Comparison of ENCODE assay signal across 10 cellular contexts in genomic region chr6:129707882-129708495, GRCh38. TPM values are rescaled to one million over a fixed set of nuclear protein-coding genes. Genes with fewer than 3 reads are reported as not detected.
A peak's percentile ranks its signal among the peaks of the same experiment; 100 is the strongest.
DNase-seq lines count a peak whose midpoint lies in the region; ATAC-seq, FAIRE-seq and TF ChIP-seq lines count a peak whose summit lies in the region.
"Had no signal": no experiment of that assay in that cellular context is flagged by ENCODE, and none has a peak within 500 bp of the region (broad histone marks: within the 10 kb centered on the region; RNA-seq: fewer than 3 reads in every experiment).

No MANE protein-coding gene starts in this region.

- in situ Hi-C loops in GM23248 (cut with MboI): no loop called here

- H3K27ac Mint-ChIP-seq in astrocyte (ENCODE audit: unreplicated experiment): peak overlapping the region; percentile 55
- H3K27ac Mint-ChIP-seq: activated CD4-positive, alpha-beta memory T cell treated with anti-CD3 and anti-CD28 coated beads, Interleukin-2, amount 10 ng/mL, durations not matched to agents 7 days and 5 days had no signal

- WGBS in GM23248 (ENCODE audit: low coverage in 1 of 2, low lambda C conversion rate in 2 of 2, missing lambda C conversion rate in 2 of 2), 2 experiments: 89 to 90% methylated on average over 8 of the region's 8 CpGs
- 84% methylated on average over 7 of the region's 8 CpGs for WGBS in suprapubic skin

- H2AFZ ChIP-seq in GM23248 (peak overlapping the region; percentile 88), astrocyte (ENCODE audit: low read depth, low read length) (no peak overlapping the region)

- H3K79me2 ChIP-seq in GM23248 (ENCODE audit: insufficient read depth) (peaks cover 64% of the 10 kb centered on the region), astrocyte (ENCODE audit: insufficient read depth, low read length) (peaks cover 68% of the 10 kb centered on the region)

- H3K4me1 ChIP-seq in GM23248 (ENCODE audit: insufficient read depth) (peaks cover 20% of the 10 kb centered on the region), astrocyte (ENCODE audit: insufficient read depth, low read length) (peaks cover 10% of the 10 kb centered on the region), suprapubic skin (peaks cover 37% of the 10 kb centered on the region)

- peak overlapping the region; percentile 82 for H3K9ac ChIP-seq in GM23248
- peak overlapping the region; percentile 84 for H3K9ac ChIP-seq in astrocyte (ENCODE audit: low read length)

- H4K20me1 ChIP-seq in GM23248 (ENCODE audit: insufficient read depth) (no peaks in the 10 kb centered on the region), astrocyte (ENCODE audit: insufficient read depth, low read length) (peaks cover 6% of the 10 kb centered on the region)

- no peak for FAIRE-seq in astrocyte (lab: Jason Lieb, UNC)

- DNase-seq in GM23248: no peak
- DNase-seq in astrocyte (ENCODE audit: low read depth): no peak
- no peak for DNase-seq in kidney epithelial cell (ENCODE audit: low read depth)
- no peak for DNase-seq in suprapubic skin (ENCODE audit: low spot score in 2 of 2)
- DNase-seq in NCI-H1417 treated with DMSO at 0.1 percent for 48 hours (lab: John Stamatoyannopoulos, UW): no peak
- DNase-seq: activated CD4-positive, alpha-beta memory T cell treated with anti-CD3 and anti-CD28 coated beads, Interleukin-2, amount 10 ng/mL, durations not matched to agents 7 days and 5 days; NCI-H1092 treated with DMSO at 0.1 percent for 48 hours; stimulated activated naive CD8-positive, alpha-beta T cell treated with anti-CD3 and anti-CD28 coated beads, Interleukin-15, Interleukin-2, amounts not matched to agents 100 U/mL and 50 U/mL, for 24 hours had no signal

- ATAC-seq in HG02610 (IDR thresholded peaks at IDR 0.05; ENCODE audit: unreplicated experiment) (no peak), GM19452 (IDR thresholded peaks at IDR 0.05; ENCODE audit: unreplicated experiment) (no peak)
- ATAC-seq: stimulated activated naive CD8-positive, alpha-beta T cell treated with anti-CD3 and anti-CD28 coated beads, Interleukin-15, Interleukin-2, amounts not matched to agents 100 U/mL and 50 U/mL, for 24 hours had no signal

- no peaks in the 10 kb centered on the region for H3K9me2 ChIP-seq in GM23248 (ENCODE audit: insufficient read depth)

- H3K36me3 Mint-ChIP-seq in astrocyte (ENCODE audit: low read depth, unreplicated experiment): peaks cover 4% of the 10 kb centered on the region

- no peaks in the 10 kb centered on the region for H3K9me3 ChIP-seq in GM23248 (ENCODE audit: low read depth)
- H3K9me3 ChIP-seq in astrocyte (ENCODE audit: insufficient read depth, low read depth, low read length): no peaks in the 10 kb centered on the region
- no peaks in the 10 kb centered on the region for H3K9me3 ChIP-seq in suprapubic skin

- H3K27me3 Mint-ChIP-seq in astrocyte (ENCODE audit: low read depth, unreplicated experiment): no peaks in the 10 kb centered on the region
- H3K27me3 Mint-ChIP-seq: activated CD4-positive, alpha-beta memory T cell treated with anti-CD3 and anti-CD28 coated beads, Interleukin-2, amount 10 ng/mL, durations not matched to agents 7 days and 5 days had no signal

- no peak for TF ChIP-seq EP300 in suprapubic skin (IDR thresholded peaks at IDR 0.05)

- peak overlapping the region; percentile 96 for H3K4me3 ChIP-seq in GM23248
- H3K4me3 ChIP-seq in astrocyte (ENCODE audit: insufficient read depth, low read depth, low read length): peak overlapping the region; percentile 77
- H3K4me3 ChIP-seq in kidney epithelial cell (ENCODE audit: low read depth, low read length): peak overlapping the region; percentile 80
- peak overlapping the region; percentile 63 for H3K4me3 ChIP-seq in suprapubic skin

- H3F3A ChIP-seq in GM23248 (ENCODE audit: insufficient read depth): peaks cover 28% of the 10 kb centered on the region

- TF ChIP-seq CTCF in astrocyte (IDR thresholded peaks at IDR 0.05; ENCODE audit: insufficient read depth, low read depth, low read length) (no peak), kidney epithelial cell (IDR thresholded peaks at IDR 0.05; ENCODE audit: insufficient read depth, low read length, poor library complexity, severe bottlenecking) (no peak), suprapubic skin (IDR thresholded peaks at IDR 0.05) (no peak)

- peaks cover 22% of the 10 kb centered on the region for H3K4me1 Mint-ChIP-seq in astrocyte (ENCODE audit: low read depth, unreplicated experiment)

- H3K27me3 ChIP-seq in GM23248 (replicated peaks; ENCODE audit: insufficient read depth): no peaks in the 10 kb centered on the region
- no peaks in the 10 kb centered on the region for H3K27me3 ChIP-seq in astrocyte (ENCODE audit: insufficient read depth, low read length)
- H3K27me3 ChIP-seq in kidney epithelial cell (ENCODE audit: control insufficient read depth, insufficient read depth, low read length): no peaks in the 10 kb centered on the region
- no peaks in the 10 kb centered on the region for H3K27me3 ChIP-seq in suprapubic skin

- no peak for TF ChIP-seq POLR2A in suprapubic skin (IDR thresholded peaks at IDR 0.05)

- H3K4me2 ChIP-seq in GM23248 (ENCODE audit: unreplicated experiment) (peak overlapping the region; percentile 95), astrocyte (ENCODE audit: low read length) (peak overlapping the region; percentile 91)

- H3K36me3 ChIP-seq in GM23248 (ENCODE audit: low read depth) (0 out of 2 replicates have a peak, but pooled peaks cover 6% of the 10 kb centered on the region), astrocyte (ENCODE audit: insufficient read depth, low read length) (no peaks in the 10 kb centered on the region), kidney epithelial cell (ENCODE audit: control insufficient read depth, insufficient read depth, low read length) (no peaks in the 10 kb centered on the region), suprapubic skin (no peaks in the 10 kb centered on the region)

- no peaks in the 10 kb centered on the region for H3K9me3 Mint-ChIP-seq in astrocyte (ENCODE audit: unreplicated experiment)
- H3K9me3 Mint-ChIP-seq: activated CD4-positive, alpha-beta memory T cell treated with anti-CD3 and anti-CD28 coated beads, Interleukin-2, amount 10 ng/mL, durations not matched to agents 7 days and 5 days had no signal

- peak overlapping the region; percentile 75; the same call in 1 of the 2 replicates for H3K27ac ChIP-seq in GM23248
- H3K27ac ChIP-seq in astrocyte (ENCODE audit: low read depth, low read length): no peak overlapping the region
- peak overlapping the region; percentile 17 for H3K27ac ChIP-seq in suprapubic skin

- peak overlapping the region; percentile 99 for H3K4me3 Mint-ChIP-seq in astrocyte (ENCODE audit: unreplicated experiment)

RNA-seq across cellular contexts. Expression of gene ARHGAP18, which starts 2.0 kb away (rescaled TPM):
- 23.8 and 25.3 TPM in 2 replicates for total RNA-seq in GM23248 (2014; rRNA removed; shearing (Covaris generic))
- 12.0 and 12.5 TPM in 2 replicates for polyA plus RNA-seq in GM23248 (2016; fragmentation: Nextera tagmentation; extraction: Ambion mirVana)
- total RNA-seq in astrocyte (38.6 and 43.2 TPM in 2 replicates), kidney epithelial cell (11.9 and 16.3 TPM in 2 replicates), suprapubic skin (10 to 100 TPM in 2 of 4 donors, 1 to 10 TPM in 2; 7.1 to 14.2 (median 11.0) TPM)
